Comparison of ENCODE assay signal across 19 cellular contexts in genomic region chr5:146243217-146243616, GRCh38.
"Had no signal": no experiment of that assay in that cellular context is flagged by ENCODE, and none has a peak within 500 bp of the region (broad histone marks: within the 10 kb centered on the region; RNA-seq: fewer than 3 reads in every experiment).

No MANE protein-coding gene starts in this region.

- FAIRE-seq: urothelium cell line had no signal

- H3K27me3 ChIP-seq: esophagus muscularis mucosa, heart left ventricle, neutrophil, testis had no signal

- H3K9me3 ChIP-seq: esophagus muscularis mucosa, heart left ventricle, mucosa of descending colon, neutrophil, testis had no signal

- H3K4me1 ChIP-seq: testis had no signal

- ATAC-seq: effector memory CD8-positive, alpha-beta T cell; heart left ventricle; mucosa of descending colon; naive thymus-derived CD8-positive, alpha-beta T cell; right cardiac atrium; stimulated activated effector memory CD8-positive, alpha-beta T cell treated with anti-CD3 and anti-CD28 coated beads, Interleukin-12 subunit alpha, Interleukin-12 subunit beta, amount 100 ng/mL, for 72 hours; stimulated activated naive CD8-positive, alpha-beta T cell treated with anti-CD3 and anti-CD28 coated beads, Interleukin-15, Interleukin-2, amounts not matched to agents 100 U/mL and 50 U/mL, for 24 hours had no signal

- H3K4me3 ChIP-seq: esophagus muscularis mucosa, heart left ventricle, mucosa of descending colon, smooth muscle cell, testis had no signal

- H3K27ac ChIP-seq: epithelial cell of prostate, esophagus muscularis mucosa, heart left ventricle, neutrophil had no signal

- DNase-seq: effector memory CD8-positive, alpha-beta T cell; heart left ventricle; hippocampal formation; kidney glomerular epithelial cell; mammary epithelial cell; mucosa of descending colon; naive thymus-derived CD8-positive, alpha-beta T cell; posterior cingulate gyrus; right cardiac atrium; stimulated activated CD4-positive, alpha-beta T cell treated with anti-CD3 and anti-CD28 coated beads, Interleukin-4, amount 100 ng/mL, for 1 hour; stimulated activated CD8-positive, alpha-beta memory T cell treated with anti-CD3 and anti-CD28 coated beads, Interleukin-4, amount 100 ng/mL, for 48 hours; stimulated activated naive CD8-positive, alpha-beta T cell treated with anti-CD3 and anti-CD28 coated beads, Interleukin-15, Interleukin-2, amounts not matched to agents 100 U/mL and 50 U/mL, for 24 hours; testis had no signal
